ENCODE assay signal across 8 cellular contexts in the genomic region with DNA sequence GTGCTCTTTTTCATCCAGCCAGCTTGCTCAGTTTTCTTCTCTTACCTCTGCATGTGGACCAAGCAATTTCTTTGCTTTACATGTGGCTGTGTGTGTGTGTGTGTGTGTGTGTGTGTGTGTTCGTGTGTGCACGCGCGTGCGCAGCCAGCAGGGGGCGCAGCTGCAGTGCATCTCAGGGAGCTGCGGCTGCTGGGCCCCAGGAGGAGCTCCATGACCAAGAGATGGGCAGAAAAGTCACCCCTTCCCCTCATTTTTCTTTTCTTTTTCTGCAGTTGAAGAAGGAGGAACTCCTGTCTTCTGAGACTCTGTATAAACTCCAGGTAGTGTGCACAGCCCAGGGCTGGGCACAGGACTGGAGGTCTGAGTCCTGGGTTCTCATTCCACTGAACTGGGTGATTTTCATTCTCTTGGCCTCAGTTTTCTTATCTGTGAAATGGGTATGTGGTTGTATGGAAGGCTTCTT. TPM values are rescaled to one million over a fixed set of nuclear protein-coding genes. Genes with fewer than 3 reads are reported as not detected.
A peak's percentile ranks its signal among the peaks of the same experiment; 100 is the strongest.
DNase-seq lines count a peak whose midpoint lies in the region; ATAC-seq, FAIRE-seq and TF ChIP-seq lines count a peak whose summit lies in the region.

No MANE protein-coding gene starts in this region.

- no peak overlapping the region for H3K27ac Mint-ChIP-seq in activated T-helper 1 cell treated with anti-CD3 and anti-CD28 coated beads, Interleukin-12 subunit alpha, Interleukin-12 subunit beta, Interleukin-2, Interleukin-4 antibody, amounts not matched to agents 30 ng/mL and 10 ng/mL and 1 ng/mL, durations not matched to agents 14 hours and 24 hours and 36 hours

- H3K4me1 Mint-ChIP-seq in activated T-helper 1 cell treated with anti-CD3 and anti-CD28 coated beads, Interleukin-12 subunit alpha, Interleukin-12 subunit beta, Interleukin-2, Interleukin-4 antibody, amounts not matched to agents 30 ng/mL and 10 ng/mL and 1 ng/mL, durations not matched to agents 14 hours and 24 hours and 36 hours (ENCODE audit: low read depth), result no peaks in the 10 kb centered on the region

- no peaks in the 10 kb centered on the region for H3K36me3 Mint-ChIP-seq in activated T-helper 1 cell treated with anti-CD3 and anti-CD28 coated beads, Interleukin-12 subunit alpha, Interleukin-12 subunit beta, Interleukin-2, Interleukin-4 antibody, amounts not matched to agents 30 ng/mL and 10 ng/mL and 1 ng/mL, durations not matched to agents 14 hours and 24 hours and 36 hours (ENCODE audit: low read depth)

- 10 to 24% methylated on average over 2 to 7 of the region's 7 CpGs for WGBS in testis, 2 donors

- H3K27me3 Mint-ChIP-seq in activated T-helper 1 cell treated with anti-CD3 and anti-CD28 coated beads, Interleukin-12 subunit alpha, Interleukin-12 subunit beta, Interleukin-2, Interleukin-4 antibody, amounts not matched to agents 30 ng/mL and 10 ng/mL and 1 ng/mL, durations not matched to agents 14 hours and 24 hours and 36 hours (ENCODE audit: insufficient read depth), result peaks cover 3% of the 10 kb centered on the region

- intact Hi-C loops in activated T-helper 1 cell treated with anti-CD3 and anti-CD28 coated beads, Interleukin-12 subunit alpha, Interleukin-12 subunit beta, Interleukin-2, Interleukin-4 antibody, amounts not matched to agents 30 ng/mL and 10 ng/mL and 1 ng/mL, durations not matched to agents 14 hours and 24 hours and 36 hours (cut with micrococcal nuclease), result loop anchor here (1.0 kb wide), 3 partner anchors 64 to 212 kb away; no protein-coding TSS in a partner anchor
- intact Hi-C loops in testis (cut with DNase I; ENCODE audit: low total_unique reads), result no loop called here

- FAIRE-seq in RCC 7860 (lab: Jason Lieb, UNC), result no peak

- H3K9me3 ChIP-seq in testis, result no peaks in the 10 kb centered on the region

- H3K4me3 ChIP-seq in testis, result no peak overlapping the region

- DNase-seq in DMS79 treated with DMSO at 0.1 percent for 48 hours (lab: John Stamatoyannopoulos, UW), result peak; percentile 1
- DNase-seq in RCC 7860 (ENCODE audit: low spot score), result peak; percentile 24
- peak; percentile 38 for DNase-seq in activated T-helper 1 cell treated with anti-CD3 and anti-CD28 coated beads, Interleukin-12 subunit alpha, Interleukin-12 subunit beta, Interleukin-2, Interleukin-4 antibody, amounts not matched to agents 30 ng/mL and 10 ng/mL and 1 ng/mL, durations not matched to agents 14 hours and 24 hours and 36 hours (ENCODE audit: low spot score)
- peak; percentile 33 for DNase-seq in fibroblast of the conjunctiva (ENCODE audit: low read depth)
- DNase-seq in omental fat pad (ENCODE audit: low spot score), result peak; percentile 46
- DNase-seq in testis, result peak; percentile 78

- TF ChIP-seq POLR2A in testis (IDR thresholded peaks at IDR 0.05), result no peak

- no peaks in the 10 kb centered on the region for H3K4me1 ChIP-seq in testis

- no peaks in the 10 kb centered on the region for H3K9me3 Mint-ChIP-seq in activated T-helper 1 cell treated with anti-CD3 and anti-CD28 coated beads, Interleukin-12 subunit alpha, Interleukin-12 subunit beta, Interleukin-2, Interleukin-4 antibody, amounts not matched to agents 30 ng/mL and 10 ng/mL and 1 ng/mL, durations not matched to agents 14 hours and 24 hours and 36 hours

- TF ChIP-seq CTCF in omental fat pad (IDR thresholded peaks at IDR 0.05) (peak in 2 of 3 donors; percentile 33 to 44), testis (IDR thresholded peaks at IDR 0.05) (peak; percentile 69 to 77 (median 71))

- H3K27me3 ChIP-seq in testis, result no peaks in the 10 kb centered on the region

- peak; percentile 59 for ATAC-seq in HG03196 (IDR thresholded peaks at IDR 0.05; ENCODE audit: unreplicated experiment)
- peak; percentile 47 for ATAC-seq in omental fat pad (ENCODE audit: low FRiP score)
- no peak for ATAC-seq in HG02852 (IDR thresholded peaks at IDR 0.05; ENCODE audit: unreplicated experiment)

- no peak overlapping the region for H3K4me3 Mint-ChIP-seq in activated T-helper 1 cell treated with anti-CD3 and anti-CD28 coated beads, Interleukin-12 subunit alpha, Interleukin-12 subunit beta, Interleukin-2, Interleukin-4 antibody, amounts not matched to agents 30 ng/mL and 10 ng/mL and 1 ng/mL, durations not matched to agents 14 hours and 24 hours and 36 hours

- no peaks in the 10 kb centered on the region for H3K36me3 ChIP-seq in testis (ENCODE audit: low read depth, missing control alignments)

- H3K27ac ChIP-seq in testis, result no peak overlapping the region

RNA-seq across cellular contexts. Expression of a gene that starts 41.8 kb away (rescaled TPM):
- total RNA-seq in activated T-helper 1 cell treated with anti-CD3 and anti-CD28 coated beads, Interleukin-12 subunit alpha, Interleukin-12 subunit beta, Interleukin-2, Interleukin-4 antibody, amounts not matched to agents 30 ng/mL and 10 ng/mL and 1 ng/mL, durations not matched to agents 14 hours and 24 hours and 36 hours, result not detected in 2 replicates
- total RNA-seq in omental fat pad, result 1 to 10 TPM in 3 of 4 donors, under 1 TPM in 1; 0.48 to 5.3 (median 3.2) TPM
- 1 to 10 TPM; 1.1 to 1.5 TPM for total RNA-seq in testis
- 4.5 TPM for polyA plus RNA-seq in testis (ENCODE audit: insufficient read depth, low read depth, low replicate concordance)

Comparison
In these comparisons a context has a peak if more than half of its experiments do, and no peak if none do; other contexts are left out.
1. DNase-seq: peak in every context shown above with its lines; median percentile 78 in testis; 46 in omental fat pad; 38 in activated T-helper 1 cell treated with anti-CD3 and anti-CD28 coated beads, Interleukin-12 subunit alpha, Interleukin-12 subunit beta, Interleukin-2, Interleukin-4 antibody, amounts not matched to agents 30 ng/mL and 10 ng/mL and 1 ng/mL, durations not matched to agents 14 hours and 24 hours and 36 hours; 33 in fibroblast of the conjunctiva; 24 in RCC 7860; 1 in DMS79 treated with DMSO at 0.1 percent for 48 hours.